9 cellular contexts compared by ENCODE assay signal in the genomic region with DNA sequence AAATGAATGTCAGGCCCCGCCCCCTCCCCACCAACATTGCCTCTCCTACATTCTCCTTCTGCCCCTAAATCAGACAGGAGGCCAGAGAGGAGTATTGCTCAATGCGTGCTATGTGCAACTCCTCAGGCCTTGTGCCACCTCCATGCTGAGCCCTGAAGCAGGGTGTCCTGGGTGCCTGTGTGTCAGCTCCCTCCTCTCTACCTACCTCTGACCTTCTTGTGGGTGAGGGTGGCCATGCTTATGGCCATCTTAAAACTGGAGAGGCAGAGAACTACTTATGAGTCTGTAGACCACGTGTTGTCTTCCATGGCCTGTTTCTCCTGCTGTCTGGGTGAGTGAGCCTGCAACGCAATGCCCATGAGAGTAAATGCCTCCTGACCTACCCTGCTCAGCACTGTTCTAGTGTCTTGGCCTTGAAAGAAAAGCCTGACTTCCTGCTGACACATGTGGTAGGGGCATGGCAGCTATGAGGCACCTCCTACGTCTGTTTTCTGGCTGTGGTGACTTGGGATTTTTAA. TPM values are rescaled to one million over a fixed set of nuclear protein-coding genes. Genes with fewer than 3 reads are reported as not detected.
DNase-seq lines count a peak whose midpoint lies in the region; ATAC-seq, FAIRE-seq and TF ChIP-seq lines count a peak whose summit lies in the region.
"Had no signal": no experiment of that assay in that cellular context is flagged by ENCODE, and none has a peak within 500 bp of the region (broad histone marks: within the 10 kb centered on the region; RNA-seq: fewer than 3 reads in every experiment).

No MANE protein-coding gene starts in this region.

- H3K4me1 ChIP-seq in astrocyte (ENCODE audit: insufficient read depth, low read length) = no peaks in the 10 kb centered on the region
- H3K4me1 ChIP-seq in aorta (ENCODE audit: control insufficient read depth in 1 of 2, insufficient read depth in 2 of 2, low read length in 2 of 2) = peaks cover 0 to 3% of the 10 kb centered on the region in 2 donors

- H3K4me3 Mint-ChIP-seq in astrocyte (ENCODE audit: unreplicated experiment) (no peak overlapping the region), type B pancreatic cell (no peak overlapping the region)

- H3K4me3 ChIP-seq in astrocyte (ENCODE audit: insufficient read depth, low read depth, low read length) = no peak overlapping the region
- H3K4me3 ChIP-seq in aorta (ENCODE audit: low read length in 2 of 2) = no peak overlapping the region

- no peak for FAIRE-seq in astrocyte (lab: Jason Lieb, UNC)
- FAIRE-seq: TTC549 had no signal

- peaks cover 13% of the 10 kb centered on the region for H3K36me3 ChIP-seq in astrocyte (ENCODE audit: insufficient read depth, low read length)
- H3K36me3 ChIP-seq in aorta (ENCODE audit: control insufficient read depth in 1 of 2, insufficient read depth in 2 of 2, low read length in 1 of 2) = peaks cover 0 to 12% of the 10 kb centered on the region in 2 donors

- H3K9me3 ChIP-seq in astrocyte (ENCODE audit: insufficient read depth, low read depth, low read length) (no peaks in the 10 kb centered on the region), aorta (ENCODE audit: control insufficient read depth, low read length) (no peaks in the 10 kb centered on the region)

- H2AFZ ChIP-seq in astrocyte (ENCODE audit: low read depth, low read length) = no peak overlapping the region

- H4K20me1 ChIP-seq in astrocyte (ENCODE audit: insufficient read depth, low read length) = peaks cover 6% of the 10 kb centered on the region

- no peaks in the 10 kb centered on the region for H3K27me3 Mint-ChIP-seq in astrocyte (ENCODE audit: low read depth, unreplicated experiment)
- no peaks in the 10 kb centered on the region for H3K27me3 Mint-ChIP-seq in type B pancreatic cell

- H3K9ac ChIP-seq in astrocyte (ENCODE audit: low read length) = no peak overlapping the region

- H3K4me2 ChIP-seq in astrocyte (ENCODE audit: low read length) = no peak overlapping the region

- H3K27me3 ChIP-seq in astrocyte (ENCODE audit: insufficient read depth, low read length) = no peaks in the 10 kb centered on the region
- no peaks in the 10 kb centered on the region for H3K27me3 ChIP-seq in layer of hippocampus (ENCODE audit: control insufficient read depth, insufficient read depth, low read length)
- H3K27me3 ChIP-seq in aorta (ENCODE audit: control insufficient read depth in 1 of 2, insufficient read depth in 2 of 2, low read length in 1 of 2) = no peaks in the 10 kb centered on the region

- H3K27ac Mint-ChIP-seq in astrocyte (ENCODE audit: unreplicated experiment) (peak overlapping the region; percentile 75), type B pancreatic cell (no peak overlapping the region)

- TF ChIP-seq CTCF in astrocyte (IDR thresholded peaks at IDR 0.05; ENCODE audit: insufficient read depth, low read depth, low read length) (no peak), type B pancreatic cell (conservative IDR thresholded peaks at IDR 0.05) (no peak)

- intact Hi-C loops in aorta (cut with DNase I) = no loop called here

- H3K9me3 Mint-ChIP-seq in astrocyte (ENCODE audit: unreplicated experiment) (no peaks in the 10 kb centered on the region), type B pancreatic cell (no peaks in the 10 kb centered on the region)

- H3K36me3 Mint-ChIP-seq in astrocyte (ENCODE audit: low read depth, unreplicated experiment) = peaks cover 23% of the 10 kb centered on the region
- H3K36me3 Mint-ChIP-seq in type B pancreatic cell = peaks cover 25% of the 10 kb centered on the region

- ATAC-seq in aorta (ENCODE audit: low FRiP score) = peak; percentile 86
- no peak for ATAC-seq in GM21723 (IDR thresholded peaks at IDR 0.05; ENCODE audit: unreplicated experiment)

- H3K79me2 ChIP-seq in astrocyte (ENCODE audit: insufficient read depth, low read length) = no peaks in the 10 kb centered on the region

- in situ Hi-C loops in ACHN (cut with HindIII; ENCODE audit: low pct_ligation_motif_present, low pct_unique_long_range_greater_than_20kb, low sequenced_read_pairs) = no loop called here

- 22 to 28% methylated on average over 5 of the region's 5 CpGs for WGBS in aorta, 2 donors

- peak; percentile 42 for DNase-seq in stimulated activated CD4-positive, alpha-beta T cell treated with anti-CD3 and anti-CD28 coated beads, Interleukin-15, amount 100 ng/mL, for 24 hours
- DNase-seq in stimulated activated CD4-positive, alpha-beta T cell treated with anti-CD3 and anti-CD28 coated beads, Interleukin-2, amount 100 ng/mL, for 24 hours = no peak
- no peak for DNase-seq in astrocyte (ENCODE audit: low read depth)
- peak in 1 of 2 donors; percentile 79 for DNase-seq in aorta
- no peak for DNase-seq in ACHN
- no peak for DNase-seq in type B pancreatic cell (ENCODE audit: extremely low spot score, unreplicated experiment)

- peaks cover 10% of the 10 kb centered on the region for H3K4me1 Mint-ChIP-seq in astrocyte (ENCODE audit: low read depth, unreplicated experiment)
- H3K4me1 Mint-ChIP-seq in type B pancreatic cell (ENCODE audit: unreplicated experiment) = peaks cover 3% of the 10 kb centered on the region

- H3K27ac ChIP-seq in astrocyte (ENCODE audit: low read depth, low read length) (no peak overlapping the region), layer of hippocampus (ENCODE audit: low read depth, low read length) (peak overlapping the region; percentile 47), aorta (ENCODE audit: low read depth in 1 of 2, low read length in 2 of 2) (peak overlapping the region in 1 of 2 donors; percentile 49)

RNA-seq across cellular contexts. Expression of a gene that starts 10.5 kb away (rescaled TPM):
- total RNA-seq in astrocyte = 188 and 213 TPM in 2 replicates
- 1,000 to 10,000 TPM in 1 of 2 donors, 100 to 1,000 TPM in 1; 525 to 1,386 TPM for total RNA-seq in aorta
- polyA plus RNA-seq in aorta = 100 to 1,000 TPM; 274 to 486 TPM
- total RNA-seq in type B pancreatic cell (ENCODE audit: low replicate concordance) = 3.0 and 10.3 TPM in 2 replicates

RNA-seq across cellular contexts. Expression of a gene that starts 27.9 kb away (rescaled TPM):
- 31.8 and 33.3 TPM in 2 replicates for total RNA-seq in astrocyte
- total RNA-seq in aorta = 10 to 100 TPM; 16.8 to 17.5 TPM
- 10 to 100 TPM in 1 of 2 donors, 1 to 10 TPM in 1; 9.4 to 16.5 TPM for polyA plus RNA-seq in aorta
- total RNA-seq in type B pancreatic cell (ENCODE audit: low replicate concordance) = 40.3 and 45.6 TPM in 2 replicates

RNA-seq across cellular contexts. Expression of a gene that starts 34.3 kb away (rescaled TPM):
- 5.6 and 6.3 TPM in 2 replicates for total RNA-seq in astrocyte
- 10 to 100 TPM; 42.4 to 88.2 TPM for total RNA-seq in aorta
- 10 to 100 TPM; 19.1 to 22.3 TPM for polyA plus RNA-seq in aorta
- 2.0 and 4.0 TPM in 2 replicates for total RNA-seq in type B pancreatic cell (ENCODE audit: low replicate concordance)

RNA-seq across cellular contexts. Expression of a gene that starts 40.1 kb away (rescaled TPM):
- not detected in 2 replicates for total RNA-seq in astrocyte
- total RNA-seq in aorta = not detected
- polyA plus RNA-seq in aorta = not detected
- total RNA-seq in type B pancreatic cell (ENCODE audit: low replicate concordance) = not detected in 2 replicates

Comparison
In these comparisons a context has a peak if more than half of its experiments do, and no peak if none do; other contexts are left out.
1. RNA of a gene that starts 10.5 kb away (total RNA-seq): 525 to 1,386 TPM in aorta and 188 to 213 TPM in astrocyte; 3.0 to 10.3 TPM in type B pancreatic cell; every median in the first group is over 10 times any median in the second.